ENCODE assay signal across 1 cellular context in genomic region chr16:6012716-6013115, GRCh38.
TF ChIP-seq lines count a peak whose summit lies in the region.

No MANE protein-coding gene starts in this region.

TF ChIP-seq in HepG2, 621 proteins besides CTCF, POLR2A, EP300 and RAD21 (continued from another document):
- TF ChIP-seq ZBED4 (CRISPR knock-in tag; IDR thresholded peaks at IDR 0.05; ENCODE audit: borderline replicate concordance), result no peak
